Comparison of ENCODE assay signal across 8 cellular contexts in genomic region chr6:49550413-49551125, GRCh38. TPM values are rescaled to one million over a fixed set of nuclear protein-coding genes. Genes with fewer than 3 reads are reported as not detected.
DNase-seq lines count a peak whose midpoint lies in the region; ATAC-seq and TF ChIP-seq lines count a peak whose summit lies in the region.

Gene C6orf141, plus strand, starts transcription at chr6:49550668. Its CDS starts 125 bp downstream, at chr6:49550793.

- ATAC-seq in GM21737 (IDR thresholded peaks at IDR 0.05; ENCODE audit: unreplicated experiment) (peak; percentile 70), omental fat pad (ENCODE audit: low FRiP score) (peak; percentile 79)

- peak within 1 kb of the TSS; percentile 44 to 74 (median 54) for H3K4me3 ChIP-seq in esophagus squamous epithelium

- H3K27me3 ChIP-seq in esophagus squamous epithelium = peaks cover 0 to 26% (median 0%) of the 10 kb centered on the region in 4 donors

- H3K9me3 Mint-ChIP-seq in activated CD4-positive, alpha-beta memory T cell treated with anti-CD3 and anti-CD28 coated beads for 36 hours = no peaks in the 10 kb centered on the region

- H3K4me1 Mint-ChIP-seq in activated CD4-positive, alpha-beta memory T cell treated with anti-CD3 and anti-CD28 coated beads for 36 hours (ENCODE audit: low read depth) = peaks cover 23% of the 10 kb centered on the region

- peak within 1 kb of the TSS; percentile 30 to 71 (median 64) for H3K27ac ChIP-seq in esophagus squamous epithelium

- TF ChIP-seq CTCF in GM10248 (IDR thresholded peaks at IDR 0.05; ENCODE audit: control extremely low read depth, extremely low read depth, low read depth, missing control alignments) = no peak
- no peak for TF ChIP-seq CTCF in esophagus squamous epithelium (IDR thresholded peaks at IDR 0.05)
- TF ChIP-seq CTCF in omental fat pad (IDR thresholded peaks at IDR 0.05) = no peak

- H3K36me3 Mint-ChIP-seq in activated CD4-positive, alpha-beta memory T cell treated with anti-CD3 and anti-CD28 coated beads for 36 hours = no peaks in the 10 kb centered on the region

- POLR2A ChIA-PET in GM10248 (lab: Yijun Ruan, JAX) = no interaction called here
- POLR2A ChIA-PET in activated CD4-positive, alpha-beta memory T cell treated with anti-CD3 and anti-CD28 coated beads for 36 hours (lab: Charles Lee) = no interaction called here

- DNase-seq in GM10248 (ENCODE audit: extremely low spot score) (peak; percentile 66), HuH-7 (ENCODE audit: low spot score) (peak; percentile 61), esophagus squamous epithelium (lab: John Stamatoyannopoulos, UW) (no peak), omental fat pad (ENCODE audit: low spot score) (no peak), NCI-H128 (lab: John Stamatoyannopoulos, UW; ENCODE audit: unreplicated experiment) (no peak), AG08396 (ENCODE audit: low spot score) (no peak)
- peak; percentile 49 for DNase-seq in activated CD4-positive, alpha-beta memory T cell treated with anti-CD3 and anti-CD28 coated beads for 36 hours

- peak within 1 kb of the TSS; percentile 62 for H3K4me3 Mint-ChIP-seq in activated CD4-positive, alpha-beta memory T cell treated with anti-CD3 and anti-CD28 coated beads for 36 hours

- TF ChIP-seq POLR2A in esophagus squamous epithelium (IDR thresholded peaks at IDR 0.05) = peak in 1 of 4 donors; percentile 58

- H3K27me3 Mint-ChIP-seq in activated CD4-positive, alpha-beta memory T cell treated with anti-CD3 and anti-CD28 coated beads for 36 hours = peaks cover 29% of the 10 kb centered on the region

- H3K4me1 ChIP-seq in esophagus squamous epithelium = peaks cover 0 to 58% (median 8%) of the 10 kb centered on the region in 3 donors

- H3K36me3 ChIP-seq in esophagus squamous epithelium = no peaks in the 10 kb centered on the region

- H3K27ac Mint-ChIP-seq in activated CD4-positive, alpha-beta memory T cell treated with anti-CD3 and anti-CD28 coated beads for 36 hours = no peak within 1 kb of the TSS

- CTCF ChIA-PET in GM10248 (lab: Yijun Ruan, JAX) = interaction anchor here (1.2 to 3.4 kb wide), 5 partner anchors 9 to 300 kb away, joined by 4 to 25 read pairs (median 5); no protein-coding TSS in a partner anchor
- CTCF ChIA-PET in activated CD4-positive, alpha-beta memory T cell treated with anti-CD3 and anti-CD28 coated beads for 36 hours (lab: Charles Lee) = interaction anchor here (1.2 to 4.6 kb wide), 2 partner anchors 16 to 19 kb away, joined by 4 to 27 read pairs; no protein-coding TSS in a partner anchor

- WGBS in esophagus squamous epithelium, 2 donors = 1 to 4% methylated on average over 17 to 19 of the region's 48 CpGs

- intact Hi-C loops in activated CD4-positive, alpha-beta memory T cell treated with anti-CD3 and anti-CD28 coated beads for 36 hours (cut with micrococcal nuclease) = loop anchor here (2.0 kb wide), 1 partner anchor 88 kb away; the partner anchor contains the start of genes CENPQ and MMUT
- intact Hi-C loops in esophagus squamous epithelium (cut with DNase I) = no loop called here

- no peaks in the 10 kb centered on the region for H3K9me3 ChIP-seq in esophagus squamous epithelium

RNA-seq across cellular contexts. Expression of gene C6orf141, which starts in this region (rescaled TPM):
- total RNA-seq in activated CD4-positive, alpha-beta memory T cell treated with anti-CD3 and anti-CD28 coated beads for 36 hours = 1 to 10 TPM in 1 of 2 experiments, under 1 TPM in 1; 0.86 to 1.0 TPM
- total RNA-seq in esophagus squamous epithelium (10 to 100 TPM in 3 of 4 donors, 1 to 10 TPM in 1; 10.0 to 22.8 (median 18.3) TPM), omental fat pad (10 to 100 TPM in 1 of 4 donors, 1 to 10 TPM in 3; 2.8 to 25.2 (median 4.8) TPM)

Comparison
In these comparisons a context has a peak if more than half of its experiments do, and no peak if none do; other contexts are left out.
1. DNase-seq: peak in GM10248 (single experiment), HuH-7 (single experiment) and activated CD4-positive, alpha-beta memory T cell treated with anti-CD3 and anti-CD28 coated beads for 36 hours (single experiment); none in esophagus squamous epithelium (single experiment), omental fat pad (single experiment), NCI-H128 (single experiment) and AG08396 (single experiment).